ENCODE assay signal across 6 cellular contexts in genomic region chr5:17475064-17475463, GRCh38. TPM values are rescaled to one million over a fixed set of nuclear protein-coding genes. Genes with fewer than 3 reads are reported as not detected.
"Had no signal": no experiment of that assay in that cellular context is flagged by ENCODE, and none has a peak within 500 bp of the region (broad histone marks: within the 10 kb centered on the region; RNA-seq: fewer than 3 reads in every experiment).

No MANE protein-coding gene starts in this region.

RNA-seq across cellular contexts. Expression of gene TAF11L2, which starts 23.0 kb away (rescaled TPM):
- total RNA-seq: K562; M059J; Right ventricle myocardium superior; SJSA1; T-helper 1 cell treated with Interleukin-12 subunit alpha and Interleukin-12 subunit beta and Interleukin-4 antibody, amounts not matched to agents 30 ng/mL and 1 ng/mL, for 36 hours had no signal
- polyA plus RNA-seq: IgD-negative memory B cell, K562 had no signal

RNA-seq across cellular contexts. Expression of gene TAF11L3, which starts 43.1 kb away (rescaled TPM):
- total RNA-seq: K562; M059J; Right ventricle myocardium superior; SJSA1; T-helper 1 cell treated with Interleukin-12 subunit alpha and Interleukin-12 subunit beta and Interleukin-4 antibody, amounts not matched to agents 30 ng/mL and 1 ng/mL, for 36 hours had no signal
- polyA plus RNA-seq: IgD-negative memory B cell had no signal

RNA-seq across cellular contexts. Expression of gene TAF11L4, which starts 46.5 kb away (rescaled TPM):
- total RNA-seq: K562; M059J; Right ventricle myocardium superior; SJSA1; T-helper 1 cell treated with Interleukin-12 subunit alpha and Interleukin-12 subunit beta and Interleukin-4 antibody, amounts not matched to agents 30 ng/mL and 1 ng/mL, for 36 hours had no signal
- polyA plus RNA-seq: IgD-negative memory B cell, K562 had no signal

RNA-seq across cellular contexts. Expression of gene TAF11L5, which starts 50.0 kb away (rescaled TPM):
- total RNA-seq: M059J; Right ventricle myocardium superior; SJSA1; T-helper 1 cell treated with Interleukin-12 subunit alpha and Interleukin-12 subunit beta and Interleukin-4 antibody, amounts not matched to agents 30 ng/mL and 1 ng/mL, for 36 hours had no signal
- polyA plus RNA-seq: IgD-negative memory B cell had no signal

RNA-seq across cellular contexts. Expression of gene TAF11L6, which starts 53.4 kb away (rescaled TPM):
- total RNA-seq: K562; M059J; Right ventricle myocardium superior; SJSA1; T-helper 1 cell treated with Interleukin-12 subunit alpha and Interleukin-12 subunit beta and Interleukin-4 antibody, amounts not matched to agents 30 ng/mL and 1 ng/mL, for 36 hours had no signal
- polyA plus RNA-seq: IgD-negative memory B cell, K562 had no signal
